Comparison of ENCODE assay signal across 27 cellular contexts in genomic region chr14:96903444-96904023, GRCh38.
"Had no signal": no experiment of that assay in that cellular context is flagged by ENCODE, and none has a peak within 500 bp of the region (broad histone marks: within the 10 kb centered on the region; RNA-seq: fewer than 3 reads in every experiment).

No MANE protein-coding gene starts in this region.

- H3K79me2 ChIP-seq: parathyroid adenoma had no signal

- H3K27ac ChIP-seq: foreskin keratinocyte, parathyroid adenoma, psoas muscle, right lobe of liver, testis, tibial nerve, upper lobe of right lung had no signal

- H3K36me3 ChIP-seq: right lobe of liver, tibial nerve, upper lobe of right lung had no signal

- H3K4me1 Mint-ChIP-seq: immature natural killer cell; nephron; stimulated activated naive CD8-positive, alpha-beta T cell treated with anti-CD3 and anti-CD28 coated beads, Interleukin-15, amount 100 ng/mL, for 72 hours had no signal

- H2AFZ ChIP-seq: parathyroid adenoma had no signal

- H3K27me3 Mint-ChIP-seq: naive B cell; stimulated activated memory B cell treated with anti-CD40 and anti-IgM and Interleukin-4, amounts not matched to agents 10 μg/mL and 1 μg/mL and 100 μg/mL, for 72 hours; stimulated activated naive CD8-positive, alpha-beta T cell treated with anti-CD3 and anti-CD28 coated beads, Interleukin-15, amount 100 ng/mL, for 72 hours had no signal

- H3K27ac Mint-ChIP-seq: endodermal cell; immature natural killer cell; nephron; stimulated activated memory B cell treated with anti-CD40 and anti-IgM and Interleukin-4, amounts not matched to agents 10 μg/mL and 1 μg/mL and 100 μg/mL, for 72 hours; stimulated activated naive CD8-positive, alpha-beta T cell treated with anti-CD3 and anti-CD28 coated beads, Interleukin-15, amount 100 ng/mL, for 72 hours had no signal

- H3K9ac ChIP-seq: parathyroid adenoma had no signal

- DNase-seq: dermis blood vessel endothelial cell; effector CD4-positive, alpha-beta T cell; endodermal cell; erythroblast; immature natural killer cell; kidney; left cardiac atrium; left ventricle myocardium superior; mesenchymal stem cell; midbrain; naive B cell; psoas muscle; retina; right lobe of liver; spleen; stimulated activated CD4-positive, alpha-beta T cell treated with anti-CD3 and anti-CD28 coated beads, Interleukin-15, amount 100 ng/mL, for 24 hours; stimulated activated CD4-positive, alpha-beta T cell treated with anti-CD3 and anti-CD28 coated beads, Interleukin-1b, Interleukin-23, amount 100 ng/mL, for 48 hours; stimulated activated CD4-positive, alpha-beta T cell treated with anti-CD3 and anti-CD28 coated beads, Interleukin-4, amount 100 ng/mL, for 24 hours; stimulated activated naive CD8-positive, alpha-beta T cell treated with anti-CD3 and anti-CD28 coated beads, Interleukin-15, amount 100 ng/mL, for 72 hours; testis; upper lobe of right lung had no signal

- H3K4me1 ChIP-seq: foreskin keratinocyte, parathyroid adenoma, psoas muscle, right lobe of liver, testis, tibial nerve, upper lobe of right lung had no signal

- H3K4me3 ChIP-seq: lung, psoas muscle, right lobe of liver, spleen, testis, tibial nerve, upper lobe of right lung had no signal

- ATAC-seq: foreskin keratinocyte; left cardiac atrium; left ventricle myocardium superior; psoas muscle; right lobe of liver; stimulated activated memory B cell treated with anti-CD40 and anti-IgM and Interleukin-4, amounts not matched to agents 10 μg/mL and 1 μg/mL and 100 μg/mL, for 72 hours; stimulated activated naive CD8-positive, alpha-beta T cell treated with anti-CD3 and anti-CD28 coated beads, Interleukin-15, amount 100 ng/mL, for 72 hours; upper lobe of right lung had no signal

- H3K27me3 ChIP-seq: foreskin keratinocyte, right lobe of liver, spleen, testis, tibial nerve, upper lobe of right lung had no signal

- H3K9me3 ChIP-seq: psoas muscle, right lobe of liver, testis, upper lobe of right lung had no signal

- H3K4me3 Mint-ChIP-seq: endodermal cell; immature natural killer cell; naive B cell; nephron; stimulated activated memory B cell treated with anti-CD40 and anti-IgM and Interleukin-4, amounts not matched to agents 10 μg/mL and 1 μg/mL and 100 μg/mL, for 72 hours; stimulated activated naive CD8-positive, alpha-beta T cell treated with anti-CD3 and anti-CD28 coated beads, Interleukin-15, amount 100 ng/mL, for 72 hours had no signal
